8 cellular contexts compared by ENCODE assay signal in the genomic region with DNA sequence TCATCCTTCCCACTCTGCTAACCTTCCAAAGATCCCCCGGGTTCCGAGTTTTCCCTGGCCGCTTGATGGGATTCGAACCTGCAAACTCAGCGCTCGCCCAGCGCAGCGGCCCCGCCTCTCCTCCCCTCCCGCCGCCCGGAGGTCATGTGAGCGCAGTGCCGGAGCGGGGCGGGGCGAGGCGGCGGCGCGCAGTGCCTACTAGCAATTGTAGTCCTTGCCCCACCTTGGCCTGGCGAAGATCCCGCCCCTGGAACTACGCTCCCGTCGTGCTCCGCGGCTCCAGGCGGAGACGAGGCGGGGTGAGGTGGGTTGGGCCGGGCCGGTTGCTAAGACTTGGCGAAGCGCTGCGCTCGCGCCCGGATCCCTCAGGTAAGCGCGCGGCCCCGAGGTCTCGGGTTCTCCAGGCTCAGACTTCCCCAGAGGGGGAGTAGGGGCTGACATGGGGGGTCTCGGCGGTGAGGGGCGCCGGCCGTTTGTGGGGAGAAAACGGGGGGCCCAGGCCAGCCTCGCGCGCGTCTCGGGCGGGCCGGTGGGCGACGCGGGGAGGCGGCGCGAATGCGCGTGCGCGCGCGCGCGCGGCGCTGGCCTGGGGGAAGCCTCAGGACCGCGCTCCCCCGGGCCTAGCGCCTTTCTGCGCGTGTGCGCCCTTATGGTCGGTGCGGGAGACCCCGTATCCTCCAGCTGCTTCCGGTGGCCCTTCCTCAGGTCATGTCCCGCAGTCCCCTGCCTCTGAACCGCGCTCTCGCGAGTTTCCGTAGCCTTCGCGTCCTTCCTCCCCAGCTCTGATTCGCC. TPM values are rescaled to one million over a fixed set of nuclear protein-coding genes. Genes with fewer than 3 reads are reported as not detected.
A peak's percentile ranks its signal among the peaks of the same experiment; 100 is the strongest.
DNase-seq lines count a peak whose midpoint lies in the region; ATAC-seq and TF ChIP-seq lines count a peak whose summit lies in the region.

TSS of gene ADAT3 (plus strand) at position 329 of the 792 bp plus-strand sequence. CDS start 6,649 bp downstream, outside the sequence.
A gene with protein sequence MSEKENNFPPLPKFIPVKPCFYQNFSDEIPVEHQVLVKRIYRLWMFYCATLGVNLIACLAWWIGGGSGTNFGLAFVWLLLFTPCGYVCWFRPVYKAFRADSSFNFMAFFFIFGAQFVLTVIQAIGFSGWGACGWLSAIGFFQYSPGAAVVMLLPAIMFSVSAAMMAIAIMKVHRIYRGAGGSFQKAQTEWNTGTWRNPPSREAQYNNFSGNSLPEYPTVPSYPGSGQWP (plus strand): TSS at position 329 of the 792 bp plus-strand sequence. CDS start 9,621 bp downstream, outside the sequence.

- ATAC-seq in GM19438 (IDR thresholded peaks at IDR 0.05; ENCODE audit: low read depth, unreplicated experiment) = peak; percentile 80

- peak in 1 of 2 donors; percentile 32 for TF ChIP-seq RAD21 in liver (IDR thresholded peaks at IDR 0.05)

- no peaks in the 10 kb centered on the region for H3K36me3 ChIP-seq in liver (ENCODE audit: control insufficient read depth in 4 of 4, insufficient read depth in 3 of 4, low read depth in 1 of 4, low read length in 3 of 4)

- H3K27ac ChIP-seq in liver (ENCODE audit: low read depth in 1 of 2, low read length in 2 of 2) = peak within 1 kb of the TSS; percentile 82 to 84

- intact Hi-C loops in CD14-positive monocyte (cut with micrococcal nuclease) = loop anchor here in 1 of 2 donors (1.0 kb wide), 1 partner anchor 10 kb away; no protein-coding TSS in a partner anchor

- H3K27me3 ChIP-seq in liver (ENCODE audit: control insufficient read depth in 4 of 4, insufficient read depth in 4 of 4, low read length in 3 of 4) = no peaks in the 10 kb centered on the region

- TF ChIP-seq CTCF in CD14-positive monocyte (IDR thresholded peaks at IDR 0.05) (no peak), liver (IDR thresholded peaks at IDR 0.05; ENCODE audit: low read depth, low read length, missing input control) (peak; percentile 6)

- H3K4me1 Mint-ChIP-seq in CD14-positive monocyte = peaks cover 58% of the 10 kb centered on the region

- 1% methylated on average over 93 of the region's 93 CpGs for WGBS in liver

- peak within 1 kb of the TSS; percentile 1 to 77 for H3K9ac ChIP-seq in liver (ENCODE audit: low read depth in 1 of 2, low read length in 2 of 2)

- peak within 1 kb of the TSS; percentile 87 to 94 for H3K4me3 Mint-ChIP-seq in CD14-positive monocyte

- H3K9me3 Mint-ChIP-seq in CD14-positive monocyte = no peaks in the 10 kb centered on the region

- peaks cover 2 to 10% of the 10 kb centered on the region in 2 donors for H3K36me3 Mint-ChIP-seq in CD14-positive monocyte

- H3K27ac Mint-ChIP-seq in CD14-positive monocyte = peak within 1 kb of the TSS; percentile 92 to 100 (median 95)

- peak; percentile 97 for DNase-seq in CD14-positive monocyte (ENCODE audit: low spot score)
- DNase-seq in HK-2 (ENCODE audit: unreplicated experiment) = peak; percentile 98
- DNase-seq in NCI-H82 treated with DMSO at 0.1 percent for 48 hours (lab: John Stamatoyannopoulos, UW; ENCODE audit: unreplicated experiment) = peak; percentile 85
- DNase-seq in activated CD4-positive, alpha-beta T cell treated with anti-CD3 and anti-CD28 coated beads, Interleukin-2, amount 50 U/mL, for 48 hours = peak; percentile 99
- DNase-seq in dermis microvascular lymphatic vessel endothelial cell (ENCODE audit: low read depth in 2 of 2) = peak; percentile 96 to 99
- DNase-seq in stimulated activated CD4-positive, alpha-beta T cell treated with anti-CD3 and anti-CD28 coated beads, Interleukin-4, amount 100 ng/mL, for 1 hour = peak; percentile 99

- peaks cover 0 to 2% (median 0%) of the 10 kb centered on the region in 3 donors for H3K27me3 Mint-ChIP-seq in CD14-positive monocyte (ENCODE audit: low read depth in 3 of 3)

- H3K4me1 ChIP-seq in liver (ENCODE audit: control insufficient read depth in 4 of 4, insufficient read depth in 4 of 4, low read length in 3 of 4) = peaks cover 3 to 11% (median 7%) of the 10 kb centered on the region in 4 donors

- peak within 1 kb of the TSS; percentile 60 to 72 (median 69) for H3K4me3 ChIP-seq in liver (ENCODE audit: low read depth in 1 of 3, low read length in 3 of 3)

- H3K9me3 ChIP-seq in liver (ENCODE audit: control insufficient read depth in 4 of 4, low read length in 3 of 4) = no peaks in the 10 kb centered on the region

TF ChIP-seq in liver, 16 proteins besides CTCF, POLR2A, EP300 and RAD21:
- TF ChIP-seq YY1 (IDR thresholded peaks at IDR 0.05) = peak; percentile 56
- TF ChIP-seq, protein P1, sequence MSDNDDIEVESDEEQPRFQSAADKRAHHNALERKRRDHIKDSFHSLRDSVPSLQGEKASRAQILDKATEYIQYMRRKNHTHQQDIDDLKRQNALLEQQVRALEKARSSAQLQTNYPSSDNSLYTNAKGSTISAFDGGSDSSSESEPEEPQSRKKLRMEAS (IDR thresholded peaks at IDR 0.05) = no peak
- TF ChIP-seq REST (IDR thresholded peaks at IDR 0.05) = no peak
- peak; percentile 14 to 32 for TF ChIP-seq HNF4A (conservative IDR thresholded peaks at IDR 0.05)
- TF ChIP-seq EGR1 (IDR thresholded peaks at IDR 0.05; ENCODE audit: low read depth in 2 of 2) = peak in 1 of 2 donors; percentile 18
- TF ChIP-seq RXRA (IDR thresholded peaks at IDR 0.05) = peak in 1 of 2 donors; percentile 32
- peak; percentile 81 for TF ChIP-seq NR2F2 (IDR thresholded peaks at IDR 0.05)
- TF ChIP-seq GABPA (IDR thresholded peaks at IDR 0.05 in 1 of 2, conservative IDR thresholded peaks at IDR 0.05 in 1 of 2) = peak; percentile 55 to 66
- no peak for TF ChIP-seq JUND (IDR thresholded peaks at IDR 0.05)
- TF ChIP-seq, protein P2, sequence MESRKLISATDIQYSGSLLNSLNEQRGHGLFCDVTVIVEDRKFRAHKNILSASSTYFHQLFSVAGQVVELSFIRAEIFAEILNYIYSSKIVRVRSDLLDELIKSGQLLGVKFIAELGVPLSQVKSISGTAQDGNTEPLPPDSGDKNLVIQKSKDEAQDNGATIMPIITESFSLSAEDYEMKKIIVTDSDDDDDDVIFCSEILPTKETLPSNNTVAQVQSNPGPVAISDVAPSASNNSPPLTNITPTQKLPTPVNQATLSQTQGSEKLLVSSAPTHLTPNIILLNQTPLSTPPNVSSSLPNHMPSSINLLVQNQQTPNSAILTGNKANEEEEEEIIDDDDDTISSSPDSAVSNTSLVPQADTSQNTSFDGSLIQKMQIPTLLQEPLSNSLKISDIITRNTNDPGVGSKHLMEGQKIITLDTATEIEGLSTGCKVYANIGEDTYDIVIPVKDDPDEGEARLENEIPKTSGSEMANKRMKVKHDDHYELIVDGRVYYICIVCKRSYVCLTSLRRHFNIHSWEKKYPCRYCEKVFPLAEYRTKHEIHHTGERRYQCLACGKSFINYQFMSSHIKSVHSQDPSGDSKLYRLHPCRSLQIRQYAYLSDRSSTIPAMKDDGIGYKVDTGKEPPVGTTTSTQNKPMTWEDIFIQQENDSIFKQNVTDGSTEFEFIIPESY (IDR thresholded peaks at IDR 0.05) = no peak
- TF ChIP-seq, protein P3, sequence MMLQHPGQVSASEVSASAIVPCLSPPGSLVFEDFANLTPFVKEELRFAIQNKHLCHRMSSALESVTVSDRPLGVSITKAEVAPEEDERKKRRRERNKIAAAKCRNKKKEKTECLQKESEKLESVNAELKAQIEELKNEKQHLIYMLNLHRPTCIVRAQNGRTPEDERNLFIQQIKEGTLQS (IDR thresholded peaks at IDR 0.05) = no peak
- no peak for TF ChIP-seq TAF1 (conservative IDR thresholded peaks at IDR 0.05)
- no peak for TF ChIP-seq FOXA2 (IDR thresholded peaks at IDR 0.05)
- TF ChIP-seq FOXA1 (IDR thresholded peaks at IDR 0.05) = no peak
- no peak for TF ChIP-seq HNF4G (IDR thresholded peaks at IDR 0.05)
- peak; percentile 68 for TF ChIP-seq SP1 (IDR thresholded peaks at IDR 0.05)

RNA-seq across cellular contexts. Expression of gene ADAT3, which starts in this region (rescaled TPM):
- 1 to 10 TPM; 2.7 to 3.2 TPM for polyA plus RNA-seq in CD14-positive monocyte
- total RNA-seq in dermis microvascular lymphatic vessel endothelial cell = 1.7 and 3.8 TPM in 2 replicates
- 1 to 10 TPM; 1.3 to 3.3 TPM for total RNA-seq in liver
- polyA plus RNA-seq in liver = 1 to 10 TPM; 1.4 to 2.8 TPM

RNA-seq across cellular contexts. Expression of the second gene that starts in this region (rescaled TPM):
- polyA plus RNA-seq in CD14-positive monocyte (10 to 100 TPM; 11.9 to 15.4 TPM), liver (10 to 100 TPM; 13.0 to 22.1 TPM)
- total RNA-seq in dermis microvascular lymphatic vessel endothelial cell (18.2 and 37.9 TPM in 2 replicates), liver (10 to 100 TPM; 16.4 to 16.8 TPM)

Comparison
In these comparisons a context has a peak if more than half of its experiments do, and no peak if none do; other contexts are left out.
1. Peak in every context shown above with its lines: DNase-seq, ATAC-seq, H3K4me3 ChIP-seq and H3K27ac ChIP-seq.